Comparison of ENCODE assay signal across 13 cellular contexts in genomic region chr17:48333034-48333491, GRCh38.
A peak's percentile ranks its signal among the peaks of the same experiment; 100 is the strongest.
DNase-seq lines count a peak whose midpoint lies in the region; ATAC-seq, FAIRE-seq and TF ChIP-seq lines count a peak whose summit lies in the region.
"Had no signal": no experiment of that assay in that cellular context is flagged by ENCODE, and none has a peak within 500 bp of the region (broad histone marks: within the 10 kb centered on the region; RNA-seq: fewer than 3 reads in every experiment).

No MANE protein-coding gene starts in this region.

- 65 to 77% methylated on average over 1 of the region's 1 CpG for WGBS in testis, 2 donors
- WGBS in thyroid gland, 2 donors = 86 to 89% methylated on average over 1 of the region's 1 CpG

- no peaks in the 10 kb centered on the region for H3K9me3 ChIP-seq in mucosa of descending colon
- H3K9me3 ChIP-seq in testis = no peaks in the 10 kb centered on the region
- no peaks in the 10 kb centered on the region for H3K9me3 ChIP-seq in thyroid gland
- H3K9me3 ChIP-seq: Caco-2 had no signal

- H3K4me3 ChIP-seq in mucosa of descending colon (no peak overlapping the region), testis (no peak overlapping the region), thyroid gland (replicated peaks in 1 of 3) (no peak overlapping the region)

- H3K36me3 ChIP-seq in mucosa of descending colon (ENCODE audit: low read depth) (no peaks in the 10 kb centered on the region), testis (ENCODE audit: low read depth, missing control alignments) (no peaks in the 10 kb centered on the region), thyroid gland (no peaks in the 10 kb centered on the region)

- H3K27me3 ChIP-seq in testis (no peaks in the 10 kb centered on the region), thyroid gland (peaks cover 9% of the 10 kb centered on the region)

- no peak overlapping the region for H3K27ac ChIP-seq in testis
- H3K27ac ChIP-seq in thyroid gland = no peak overlapping the region

- TF ChIP-seq CTCF in mucosa of descending colon (IDR thresholded peaks at IDR 0.05) (no peak), testis (IDR thresholded peaks at IDR 0.05) (no peak), thyroid gland (IDR thresholded peaks at IDR 0.05) (no peak), GM10248 (IDR thresholded peaks at IDR 0.05; ENCODE audit: control extremely low read depth, extremely low read depth, low read depth, missing control alignments) (no peak)

- H3K4me1 ChIP-seq in mucosa of descending colon (ENCODE audit: low read depth) = no peaks in the 10 kb centered on the region
- no peaks in the 10 kb centered on the region for H3K4me1 ChIP-seq in testis
- no peaks in the 10 kb centered on the region for H3K4me1 ChIP-seq in thyroid gland
- H3K4me1 ChIP-seq: Caco-2 had no signal

- H3K27ac Mint-ChIP-seq in activated T-cell treated with anti-CD3 and anti-CD28 coated beads, Interleukin-2, amount 50 U/mL, for 24 hours = no peak overlapping the region
- H3K27ac Mint-ChIP-seq: endodermal cell; stimulated activated naive CD8-positive, alpha-beta T cell treated with anti-CD3 and anti-CD28 coated beads, Interleukin-15, Interleukin-2, amounts not matched to agents 100 ng/mL and 50 ng/mL, for 24 hours had no signal

- CTCF ChIA-PET in GM10248 (lab: Yijun Ruan, JAX) = interaction anchor here (0.8 to 6.1 kb wide), 12 partner anchors 9 to 285 kb away, joined by 3 to 54 read pairs (median 5); partner anchors contain the start of genes HOXB3 and HOXB5

- TF ChIP-seq POLR2A in testis (IDR thresholded peaks at IDR 0.05) (no peak), thyroid gland (IDR thresholded peaks at IDR 0.05) (no peak)

- no peaks in the 10 kb centered on the region for H3K9me3 Mint-ChIP-seq in activated T-cell treated with anti-CD3 and anti-CD28 coated beads, Interleukin-2, amount 50 U/mL, for 4 hours
- H3K9me3 Mint-ChIP-seq in activated T-cell treated with anti-CD3 and anti-CD28 coated beads, Interleukin-2, amount 50 U/mL, for 24 hours = no peaks in the 10 kb centered on the region
- H3K9me3 Mint-ChIP-seq: endodermal cell; stimulated activated naive CD8-positive, alpha-beta T cell treated with anti-CD3 and anti-CD28 coated beads, Interleukin-15, Interleukin-2, amounts not matched to agents 100 ng/mL and 50 ng/mL, for 24 hours had no signal

- peak; percentile 49 for FAIRE-seq in TTC549 (lab: Jason Lieb, UNC)

- peaks cover 13% of the 10 kb centered on the region for H3K36me3 Mint-ChIP-seq in activated T-cell treated with anti-CD3 and anti-CD28 coated beads, Interleukin-2, amount 50 U/mL, for 4 hours (ENCODE audit: insufficient read depth)
- peaks cover 12% of the 10 kb centered on the region for H3K36me3 Mint-ChIP-seq in activated T-cell treated with anti-CD3 and anti-CD28 coated beads, Interleukin-2, amount 50 U/mL, for 24 hours (ENCODE audit: low read depth)

- POLR2A ChIA-PET in GM10248 (lab: Yijun Ruan, JAX) = no interaction called here

- no peak overlapping the region for H3K4me3 Mint-ChIP-seq in activated T-cell treated with anti-CD3 and anti-CD28 coated beads, Interleukin-2, amount 50 U/mL, for 4 hours
- H3K4me3 Mint-ChIP-seq in activated T-cell treated with anti-CD3 and anti-CD28 coated beads, Interleukin-2, amount 50 U/mL, for 24 hours = no peak overlapping the region
- H3K4me3 Mint-ChIP-seq: endodermal cell; stimulated activated naive CD8-positive, alpha-beta T cell treated with anti-CD3 and anti-CD28 coated beads, Interleukin-15, Interleukin-2, amounts not matched to agents 100 ng/mL and 50 ng/mL, for 24 hours had no signal

- DNase-seq in activated T-cell treated with anti-CD3 and anti-CD28 coated beads, Interleukin-2, amount 50 U/mL, for 4 hours = no peak
- no peak for DNase-seq in activated T-cell treated with anti-CD3 and anti-CD28 coated beads, Interleukin-2, amount 50 U/mL, for 24 hours
- DNase-seq in HT1080 (ENCODE audit: low read depth) = peak; percentile 47
- no peak for DNase-seq in mucosa of descending colon
- no peak for DNase-seq in testis
- no peak for DNase-seq in thyroid gland
- DNase-seq in GM10248 (ENCODE audit: extremely low spot score) = no peak
- DNase-seq: activated naive CD4-positive, alpha-beta T cell treated with anti-CD3 and anti-CD28 coated beads, Interleukin-2, amount 50 U/mL, for 16 hours; Caco-2; endodermal cell; nucleus accumbens had no signal

- intact Hi-C loops in mucosa of descending colon (cut with DNase I, micrococcal nuclease) = loop anchor here in 1 of 2 donors (10.0 kb wide), 1 partner anchor 292 kb away; the partner anchor contains the start of gene HOXB9
- intact Hi-C loops in testis (cut with DNase I; ENCODE audit: low total_unique reads) = no loop called here
- intact Hi-C loops in thyroid gland (cut with DNase I) = loop anchor here (10.0 kb wide), 1 partner anchor 282 kb away; the partner anchor contains the start of genes HOXB7 and HOXB8

- peak; percentile 58 to 92 for ATAC-seq in activated T-cell treated with anti-CD3 and anti-CD28 coated beads, Interleukin-2, amount 50 U/mL, for 4 hours
- peak; percentile 45 for ATAC-seq in mucosa of descending colon

- H3K4me1 Mint-ChIP-seq in activated T-cell treated with anti-CD3 and anti-CD28 coated beads, Interleukin-2, amount 50 U/mL, for 4 hours (ENCODE audit: low read depth) = peaks cover 11% of the 10 kb centered on the region
- peaks cover 21% of the 10 kb centered on the region for H3K4me1 Mint-ChIP-seq in activated T-cell treated with anti-CD3 and anti-CD28 coated beads, Interleukin-2, amount 50 U/mL, for 24 hours (ENCODE audit: low read depth)

- no peaks in the 10 kb centered on the region for H3K27me3 Mint-ChIP-seq in activated T-cell treated with anti-CD3 and anti-CD28 coated beads, Interleukin-2, amount 50 U/mL, for 4 hours (ENCODE audit: low read depth)
- H3K27me3 Mint-ChIP-seq in activated T-cell treated with anti-CD3 and anti-CD28 coated beads, Interleukin-2, amount 50 U/mL, for 24 hours = no peaks in the 10 kb centered on the region
- H3K27me3 Mint-ChIP-seq: stimulated activated naive CD8-positive, alpha-beta T cell treated with anti-CD3 and anti-CD28 coated beads, Interleukin-15, Interleukin-2, amounts not matched to agents 100 ng/mL and 50 ng/mL, for 24 hours had no signal
